In genomic region chr7:2247141-2247985, GRCh38 we compare ENCODE assay signal across 8 cellular contexts.
DNase-seq lines count a peak whose midpoint lies in the region; ATAC-seq and TF ChIP-seq lines count a peak whose summit lies in the region.

No MANE protein-coding gene starts in this region.

- ATAC-seq in HG03097 (IDR thresholded peaks at IDR 0.05; ENCODE audit: low FRiP score, unreplicated experiment) (no peak), HG03520 (IDR thresholded peaks at IDR 0.05; ENCODE audit: unreplicated experiment) (no peak)

- peaks cover 3% of the 10 kb centered on the region for H3K36me3 Mint-ChIP-seq in nephron (ENCODE audit: low read depth)

- no peaks in the 10 kb centered on the region for H3K27me3 Mint-ChIP-seq in nephron (ENCODE audit: low read depth)

- peak; percentile 49 for DNase-seq in ELR (ENCODE audit: low read depth)
- peak; percentile 32 for DNase-seq in NCI-H69 (lab: John Stamatoyannopoulos, UW)
- peak; percentile 38 for DNase-seq in cerebellar cortex (ENCODE audit: low spot score)
- no peak for DNase-seq in HCEC 1CT
- no peak for DNase-seq in NCI-H2029 (lab: John Stamatoyannopoulos, UW)

- H3K4me1 Mint-ChIP-seq in nephron, result peaks cover 20% of the 10 kb centered on the region

- no peak overlapping the region for H3K4me3 Mint-ChIP-seq in nephron

- TF ChIP-seq CTCF in nephron (IDR thresholded peaks at IDR 0.05; ENCODE audit: unreplicated experiment in 3 of 3), result peak; percentile 48 to 67 (median 58)

- H3K27ac Mint-ChIP-seq in nephron, result no peak overlapping the region

- H3K9me3 Mint-ChIP-seq in nephron, result no peaks in the 10 kb centered on the region

Comparison
In these comparisons a context has a peak if more than half of its experiments do, and no peak if none do; other contexts are left out.
1. DNase-seq: peak in ELR (single experiment), NCI-H69 (single experiment) and cerebellar cortex (single experiment); none in HCEC 1CT (single experiment) and NCI-H2029 (single experiment).